20 cellular contexts compared by ENCODE assay signal in genomic region chr9:123377211-123377971, GRCh38. TPM values are rescaled to one million over a fixed set of nuclear protein-coding genes. Genes with fewer than 3 reads are reported as not detected.
A peak's percentile ranks its signal among the peaks of the same experiment; 100 is the strongest.
DNase-seq lines count a peak whose midpoint lies in the region; ATAC-seq, FAIRE-seq and TF ChIP-seq lines count a peak whose summit lies in the region.
"Had no signal": no experiment of that assay in that cellular context is flagged by ENCODE, and none has a peak within 500 bp of the region (broad histone marks: within the 10 kb centered on the region; RNA-seq: fewer than 3 reads in every experiment).

No MANE protein-coding gene starts in this region.

- intact Hi-C loops in GM12878 (cut with micrococcal nuclease; ENCODE audit: unreplicated experiment): no loop called here

- RAD21 ChIA-PET in GM12878 (lab: Charles Lee; ENCODE audit: unreplicated experiment): no interaction called here

- H3K36me3 ChIP-seq in GM12878 (ENCODE audit: control insufficient read depth in 2 of 2, insufficient read depth in 2 of 2, low read length in 1 of 2) (no peaks in the 10 kb centered on the region; a peak in 1 of 4 replicates), small intestine (ENCODE audit: control insufficient read depth in 2 of 2, insufficient read depth in 2 of 2, low read length in 2 of 2) (no peaks in the 10 kb centered on the region)
- H3K36me3 ChIP-seq: right lobe of liver, SJSA1 had no signal

- POLR2A ChIA-PET in GM12878 (lab: Charles Lee): no interaction called here

- no TSS peak for BruUV-seq in GM12878 (replicated peaks; lab: Mats Ljungman, UMichigan)

- FAIRE-seq in GM12878 (lab: Jason Lieb, UNC) (no peak), small intestine (lab: Jason Lieb, UNC) (no peak)

- no peaks in the 10 kb centered on the region for H3K4me1 ChIP-seq in GM12878 (ENCODE audit: control insufficient read depth, insufficient read depth, low read length)
- no peaks in the 10 kb centered on the region for H3K4me1 ChIP-seq in small intestine (ENCODE audit: control insufficient read depth in 2 of 2, insufficient read depth in 1 of 2, low read depth in 1 of 2, low read length in 1 of 2)
- H3K4me1 ChIP-seq: right lobe of liver, SJSA1 had no signal

- H3K4me3 ChIP-seq in GM12878: no peak overlapping the region
- H3K4me3 ChIP-seq in small intestine (ENCODE audit: low read depth in 1 of 2, low read length in 2 of 2): no peak overlapping the region
- H3K4me3 ChIP-seq: right lobe of liver, SJSA1 had no signal

- ATAC-seq in GM12878 (peak; percentile 18), left lobe of liver (peak; percentile 27)

- no peaks in the 10 kb centered on the region for H3K9me3 ChIP-seq in GM12878 (replicated peaks; ENCODE audit: control insufficient read depth, insufficient read depth, low read length)
- H3K9me3 ChIP-seq in small intestine (ENCODE audit: control insufficient read depth, low read depth): no peaks in the 10 kb centered on the region
- H3K9me3 ChIP-seq: right lobe of liver, SJSA1 had no signal

- TF ChIP-seq EP300 in Ishikawa (IDR thresholded peaks at IDR 0.05; ENCODE audit: borderline replicate concordance): no peak
- no peak for TF ChIP-seq EP300 in GM12878 (IDR thresholded peaks at IDR 0.05; ENCODE audit: borderline replicate concordance in 1 of 2, control insufficient read depth in 1 of 2, low read depth in 2 of 2, low read length in 2 of 2)

- TF ChIP-seq RAD21 in Ishikawa (IDR thresholded peaks at IDR 0.05; ENCODE audit: low read depth) (no peak), GM12878 (IDR thresholded peaks at IDR 0.05; ENCODE audit: insufficient read depth, low read depth, low read length) (no peak)

- in situ Hi-C loops in GM12878 (cut with MboI): no loop called here

- H2AFZ ChIP-seq in GM12878 (ENCODE audit: control insufficient read depth, low read depth, low read length): no peak overlapping the region

- H3K27ac ChIP-seq in GM12878 (ENCODE audit: control insufficient read depth, insufficient read depth) (no peak overlapping the region), small intestine (ENCODE audit: low read depth in 1 of 2, low read length in 1 of 2) (no peak overlapping the region)
- H3K27ac ChIP-seq: C4-2B, right lobe of liver, SJSA1 had no signal

- no peak overlapping the region for H3K9ac ChIP-seq in GM12878 (ENCODE audit: control insufficient read depth, insufficient read depth, low read length)

- no peaks in the 10 kb centered on the region for H4K20me1 ChIP-seq in GM12878 (ENCODE audit: control insufficient read depth, insufficient read depth)

- H3K4me2 ChIP-seq in GM12878 (ENCODE audit: control insufficient read depth, insufficient read depth): no peak overlapping the region

- DNase-seq in GM12878 (ENCODE audit: low read depth, low spot score) (no peak), left lobe of liver (ENCODE audit: low spot score) (no peak), small intestine (peak; percentile 69), NCI-H524 treated with DMSO at 0.1 percent for 48 hours (lab: John Stamatoyannopoulos, UW) (no peak), NK-92 (lab: John Stamatoyannopoulos, UW; ENCODE audit: unreplicated experiment) (no peak), cerebellar nuclear complex (lab: John Stamatoyannopoulos, UW) (no peak)
- no peak for DNase-seq in stimulated activated CD8-positive, alpha-beta memory T cell treated with anti-CD3 and anti-CD28 coated beads, Interleukin-4, amount 100 ng/mL, for 48 hours
- DNase-seq: amniotic stem cell; DMS79 treated with DMSO at 0.1 percent for 48 hours; GOT3; natural killer cell; NCI-H1105; right lobe of liver; stimulated activated CD4-positive, alpha-beta T cell treated with anti-CD3 and anti-CD28 coated beads, Interleukin-4, amount 100 ng/mL, for 24 hours had no signal

- H3K79me2 ChIP-seq in GM12878 (ENCODE audit: control insufficient read depth, insufficient read depth, low read length): no peaks in the 10 kb centered on the region

- CTCF ChIA-PET in GM12878 (lab: Yijun Ruan, JAX): interaction anchor here (1.0 kb wide), 2 partner anchors 21 to 664 kb away, joined by 3 read pairs; no protein-coding TSS in a partner anchor

- H3K27me3 ChIP-seq in GM12878 (replicated peaks in 1 of 2; ENCODE audit: control insufficient read depth in 2 of 2, insufficient read depth in 2 of 2, low read length in 1 of 2) (peaks cover 0 to 6% of the 10 kb centered on the region in 2 experiments; a peak in 2 of 4 replicates), small intestine (ENCODE audit: control insufficient read depth in 2 of 2, insufficient read depth in 2 of 2, low read length in 2 of 2) (peaks cover under 1 to 15% of the 10 kb centered on the region in 2 donors)
- H3K27me3 ChIP-seq: right lobe of liver had no signal

- TF ChIP-seq CTCF in GM12878 (IDR thresholded peaks at IDR 0.05 in 2 of 3, conservative IDR thresholded peaks at IDR 0.05 in 1 of 3; ENCODE audit: control insufficient read depth in 2 of 3, extremely low read depth in 1 of 3, insufficient read depth in 1 of 3, low read depth in 3 of 3, low read length in 3 of 3): no peak

- WGBS in GM12878 (ENCODE audit: insufficient coverage, insufficient replicate concordance, low lambda C conversion rate, missing lambda C conversion rate): 31% methylated on average over 21 of the region's 21 CpGs
- WGBS in small intestine, 3 donors: 32 to 60% (median 48%) methylated on average over 20 to 21 of the region's 21 CpGs

- TF ChIP-seq POLR2A in GM12878 (IDR thresholded peaks at IDR 0.05; ENCODE audit: low read depth, low read length): no peak; the same call in 1 of the 2 replicates

- SMC1A ChIA-PET in GM12878 (lab: Charles Lee; ENCODE audit: uncharacterized antibody, unreplicated experiment): no interaction called here

TF ChIP-seq in Ishikawa, 13 proteins besides CTCF, POLR2A, EP300 and RAD21:
- TF ChIP-seq CEBPB (IDR thresholded peaks at IDR 0.05): no peak
- 0 out of 2 replicates have a peak, but pooled peaks have one; percentile 9 for TF ChIP-seq TCF12 (IDR thresholded peaks at IDR 0.05; ENCODE audit: low read depth)

TF ChIP-seq in GM12878, 131 proteins besides CTCF, POLR2A, EP300 and RAD21 (continues in another document):
- TF ChIP-seq FOXM1 (IDR thresholded peaks at IDR 0.05; ENCODE audit: low read depth, low read length) (no peak), HDAC2 (IDR thresholded peaks at IDR 0.05) (no peak), ZNF274 (IDR thresholded peaks at IDR 0.05; ENCODE audit: insufficient read depth, insufficient read length) (no peak), NFIC (IDR thresholded peaks at IDR 0.05; ENCODE audit: low read depth, low read length) (no peak), STAT1 (conservative IDR thresholded peaks at IDR 0.05) (no peak), KAT2A (conservative IDR thresholded peaks at IDR 0.05; ENCODE audit: control insufficient read depth, low read depth, low read length) (no peak), PKNOX1 (IDR thresholded peaks at IDR 0.05) (no peak), HSF1 (IDR thresholded peaks at IDR 0.05; ENCODE audit: low read depth, low read length) (no peak), WRNIP1 (IDR thresholded peaks at IDR 0.05; ENCODE audit: borderline replicate concordance, low read depth, low read length) (no peak)

RNA-seq across cellular contexts. Expression of gene CRB2, which starts 21.4 kb away (rescaled TPM):
- total RNA-seq in GM12878 (2013; cell fraction: nucleolus; rRNA removed): 0.51 and 1.2 TPM in 2 replicates
- total RNA-seq in GM12878 (2014; rRNA removed) (0.23 and 0.33 TPM in 2 replicates), GM12878 (2014; rRNA removed; fragmentation: Illumina TruSeq; extraction: Trizol) (0.27 and 0.28 TPM in 2 replicates), GM12878 (2021) (0.69 and 0.80 TPM in 2 replicates), left lobe of liver (not detected)
- polyA plus RNA-seq in GM12878 (2011; ENCODE audit: low read depth): 0.16 TPM
- polyA plus RNA-seq in GM12878 (2011; rRNA removed) (0.01 TPM in 2 replicates), GM12878 (2014; fragmentation: Illumina TruSeq; extraction: Trizol) (0.08 and 0.10 TPM in 2 replicates), GM12878 (2014; fragmentation: Nextera tagmentation; extraction: Ambion mirVana) (not detected), GM12878 (2014; rRNA removed) (0.38 and 0.47 TPM in 2 replicates), GM12878 (2016; fragmentation: Nextera tagmentation; extraction: Ambion mirVana) (under 1 TPM in 1 of 2 experiments, not detected in 1; 0.15 TPM), small intestine (under 1 TPM in 1 of 3 donors, not detected in 2; 0.06 TPM)
- polyA plus RNA-seq in GM12878 (2011; cell fraction: cytosol; rRNA removed): 0.04 and 0.08 TPM in 2 replicates
- 0.25 and 0.26 TPM in 2 replicates for polyA plus RNA-seq in GM12878 (2011; cell fraction: nucleus; rRNA removed)
- polyA plus RNA-seq in GM12878 (2012): 0.48 and 0.51 TPM in 2 replicates
- 0.07 and 0.10 TPM in 2 replicates for polyA minus RNA-seq in GM12878 (2011; rRNA and poly(A)+ RNA removed)
- polyA minus RNA-seq in GM12878 (2011; cell fraction: cytosol; rRNA and poly(A)+ RNA removed): not detected in 2 replicates
- polyA minus RNA-seq in GM12878 (2011; cell fraction: nucleus; rRNA and poly(A)+ RNA removed): 0.10 and 0.12 TPM in 2 replicates
- total RNA-seq: activated T-helper 2 cell treated with anti-CD3 and anti-CD28 coated beads, Interferon-gamma antibody, Interleukin-2, Interleukin-4, amounts not matched to agents 10 μg/mL and 5 μg/mL and 100 μg/mL, durations not matched to agents 14 hours and 24 hours and 36 hours; dermis microvascular lymphatic vessel endothelial cell; natural killer cell; right lobe of liver; SJSA1 had no signal
- polyA plus RNA-seq: liver had no signal
